8 cellular contexts compared by ENCODE assay signal in the genomic region with DNA sequence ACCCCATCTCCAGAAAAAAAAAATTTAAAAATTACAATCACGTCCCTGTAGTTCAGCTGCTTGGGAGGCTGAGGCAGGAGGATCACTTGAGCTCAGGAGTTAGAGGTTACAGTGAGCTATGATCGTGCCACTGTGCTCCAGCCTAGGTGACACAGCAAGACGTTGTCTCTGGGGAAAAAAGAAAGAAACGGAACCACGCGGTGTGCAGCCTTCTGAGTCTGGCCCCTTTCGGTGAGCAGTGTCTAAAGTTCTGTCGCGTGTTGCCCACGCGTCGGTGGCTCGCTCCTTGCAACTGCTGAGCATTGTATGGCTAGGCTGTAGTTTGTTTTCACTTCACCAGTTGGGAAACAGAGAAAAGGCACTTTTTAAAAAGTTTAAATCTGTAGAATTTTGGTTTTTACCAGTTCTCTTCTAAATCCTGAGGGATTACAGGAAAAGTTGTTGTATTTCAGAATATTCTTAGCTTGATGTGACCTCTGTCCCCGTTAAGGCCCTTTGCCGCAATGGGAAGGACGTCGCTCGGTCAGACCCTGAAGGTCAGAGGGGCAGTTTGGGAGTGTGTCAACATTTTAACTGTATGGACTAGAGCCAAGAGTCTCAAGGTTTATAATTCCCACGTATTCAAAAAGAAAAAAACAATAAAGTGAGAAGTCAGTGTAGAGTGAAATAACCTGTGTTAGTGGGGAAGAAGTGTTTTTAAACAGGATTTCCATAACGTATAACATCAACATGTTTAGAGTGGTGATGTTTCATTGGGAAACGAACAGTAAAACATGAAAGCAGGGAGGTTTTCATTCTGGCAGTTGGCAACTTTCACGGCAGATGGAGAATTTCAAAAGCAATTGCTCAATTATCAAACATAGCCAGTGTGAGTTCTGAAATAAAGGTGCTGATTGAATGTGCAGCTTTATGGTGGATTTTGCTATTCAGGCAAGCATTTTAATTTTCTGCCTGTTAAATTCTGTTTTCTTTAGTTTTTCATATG. TPM values are rescaled to one million over a fixed set of nuclear protein-coding genes. Genes with fewer than 3 reads are reported as not detected.
A peak's percentile ranks its signal among the peaks of the same experiment; 100 is the strongest.
DNase-seq lines count a peak whose midpoint lies in the region; ATAC-seq, FAIRE-seq and TF ChIP-seq lines count a peak whose summit lies in the region.

No MANE protein-coding gene starts in this region.

- no peak for DNase-seq in A673 (ENCODE audit: low spot score)
- DNase-seq in IMR-90: no peak
- peak in 1 of 2 donors; percentile 13 for DNase-seq in ascending aorta (ENCODE audit: low spot score in 2 of 2)
- DNase-seq in omental fat pad (ENCODE audit: low spot score): no peak
- no peak for DNase-seq in frontal cortex (ENCODE audit: low spot score in 2 of 2)

- H3K27ac ChIP-seq in A673 (ENCODE audit: low read depth, low read length, poor library complexity, severe bottlenecking) (peak overlapping the region; percentile 27), IMR-90 (ENCODE audit: insufficient read depth, low read length) (no peak overlapping the region; the same call in 1 of the 2 replicates), ascending aorta (peak overlapping the region; percentile 23 to 61)

- peaks cover 13% of the 10 kb centered on the region; the same call in 1 of the 2 replicates for H4K20me1 ChIP-seq in IMR-90 (ENCODE audit: insufficient read depth, low read length)

- no peak for FAIRE-seq in frontal cortex (lab: Jason Lieb, UNC)

- TF ChIP-seq CTCF in A673 (conservative IDR thresholded peaks at IDR 0.05; ENCODE audit: low read depth, low read length): no peak
- TF ChIP-seq CTCF in IMR-90 (conservative IDR thresholded peaks at IDR 0.05; ENCODE audit: low read depth, low read length): no peak
- TF ChIP-seq CTCF in ascending aorta (IDR thresholded peaks at IDR 0.05): no peak
- no peak for TF ChIP-seq CTCF in omental fat pad (IDR thresholded peaks at IDR 0.05)

- H4K8ac ChIP-seq in IMR-90 (ENCODE audit: low read depth in 2 of 2, low read length in 2 of 2): no peak overlapping the region

- no peak overlapping the region for H2BK15ac ChIP-seq in IMR-90 (ENCODE audit: low read depth, low read length)

- H3K36me3 ChIP-seq in A673 (ENCODE audit: insufficient read depth, low read length, poor library complexity, severe bottlenecking): peaks cover 18% of the 10 kb centered on the region
- H3K36me3 ChIP-seq in IMR-90 (ENCODE audit: control insufficient read depth, insufficient read depth, low read length): peaks cover 15% of the 10 kb centered on the region; the same call in 1 of the 2 replicates
- H3K36me3 ChIP-seq in ascending aorta: peaks cover 28 to 41% of the 10 kb centered on the region in 2 donors

- intact Hi-C loops in A673 (cut with micrococcal nuclease; ENCODE audit: unreplicated experiment): loop anchor here (5.0 kb wide), 1 partner anchor 96 kb away; no protein-coding TSS in a partner anchor
- intact Hi-C loops in IMR-90 (cut with micrococcal nuclease): no loop called here
- intact Hi-C loops in ascending aorta (cut with DNase I): loop anchor here (5.0 kb wide), 1 partner anchor 279 kb away; no protein-coding TSS in a partner anchor

- BruUV-seq in A673 (replicated peaks; lab: Mats Ljungman, UMichigan): no TSS peak
- TSS peak; percentile 7 for BruUV-seq in IMR-90 (replicated peaks; lab: Mats Ljungman, UMichigan)

- H2AK5ac ChIP-seq in IMR-90 (ENCODE audit: low read depth, low read length): no peak overlapping the region

- H2AK9ac ChIP-seq in IMR-90 (replicated peaks; ENCODE audit: low read depth, low read length, poor library complexity): no peak overlapping the region

- H3K18ac ChIP-seq in IMR-90 (ENCODE audit: low read depth, low read length): no peak overlapping the region

- no peak overlapping the region for H2BK120ac ChIP-seq in IMR-90 (ENCODE audit: low read depth, low read length)

- WGBS in IMR-90 (ENCODE audit: extremely low coverage in 2 of 2, insufficient read length in 1 of 2), 2 experiments: 95% methylated on average over 2 of the region's 22 CpGs; no CpG with 5 or more reads in 1 of the 2 experiments

- no peak overlapping the region for H2AFZ ChIP-seq in IMR-90 (replicated peaks; ENCODE audit: low read length, poor library complexity)

- H4K5ac ChIP-seq in IMR-90 (ENCODE audit: low read depth, low read length): no peak overlapping the region; the same call in 1 of the 2 replicates

- no peak overlapping the region for H2BK20ac ChIP-seq in IMR-90 (ENCODE audit: low read depth, low read length)

- no peak for TF ChIP-seq RAD21 in IMR-90 (IDR thresholded peaks at IDR 0.05; ENCODE audit: low read length)

- H3K27me3 ChIP-seq in A673 (replicated peaks; ENCODE audit: insufficient read depth, low read depth, low read length, poor library complexity) (no peaks in the 10 kb centered on the region), IMR-90 (ENCODE audit: control insufficient read depth, insufficient read depth, low read length) (no peaks in the 10 kb centered on the region), ascending aorta (no peaks in the 10 kb centered on the region)

- H3K9me1 ChIP-seq in IMR-90 (ENCODE audit: insufficient read depth, low read length): peaks cover 16% of the 10 kb centered on the region

- H3K14ac ChIP-seq in IMR-90 (replicated peaks; ENCODE audit: low read depth, low read length): no peak overlapping the region

- CTCF ChIA-PET in A673 (lab: Charles Lee): no interaction called here
- CTCF ChIA-PET in IMR-90 (lab: Yijun Ruan, JAX): interaction anchor here (1.7 kb wide), 1 partner anchor 10 kb away, joined by 4 read pairs; no protein-coding TSS in a partner anchor

- dilution Hi-C loops in IMR-90 (cut with HindIII; ENCODE audit: low sequenced_read_pairs, unreplicated experiment): no loop called here

- no peak overlapping the region for H3K23ac ChIP-seq in IMR-90 (ENCODE audit: low read depth, low read length)

- in situ Hi-C loops in IMR-90 (cut with MboI; ENCODE audit: low sequenced_read_pairs): no loop called here

- H3K9me3 ChIP-seq in A673 (ENCODE audit: low read depth, low read length, poor library complexity, severe bottlenecking): no peaks in the 10 kb centered on the region
- H3K9me3 ChIP-seq in IMR-90 (ENCODE audit: control insufficient read depth, insufficient read depth, low read length): no peaks in the 10 kb centered on the region
- H3K9me3 ChIP-seq in ascending aorta: no peaks in the 10 kb centered on the region

- no peak for TF ChIP-seq POLR2A in IMR-90 (IDR thresholded peaks at IDR 0.05; ENCODE audit: low read depth, low read length)

- ATAC-seq in IMR-90 (ENCODE audit: low read depth) (no peak), omental fat pad (ENCODE audit: low FRiP score) (peak; percentile 35), HG03045 (IDR thresholded peaks at IDR 0.05; ENCODE audit: unreplicated experiment) (no peak), HG02610 (IDR thresholded peaks at IDR 0.05; ENCODE audit: unreplicated experiment) (no peak), HG02981 (IDR thresholded peaks at IDR 0.05; ENCODE audit: unreplicated experiment) (no peak)

- H3K4me2 ChIP-seq in IMR-90 (ENCODE audit: low read depth, low read length): no peak overlapping the region

- H3K4me1 ChIP-seq in A673 (ENCODE audit: insufficient read depth, low read length, poor library complexity, severe bottlenecking): peaks cover 9% of the 10 kb centered on the region
- H3K4me1 ChIP-seq in IMR-90 (ENCODE audit: control insufficient read depth, insufficient read depth, low read length): peaks cover 18% of the 10 kb centered on the region
- peaks cover 0 to 3% of the 10 kb centered on the region in 2 donors for H3K4me1 ChIP-seq in ascending aorta

- H3K4me3 ChIP-seq in A673 (ENCODE audit: low read depth, low read length, poor library complexity, severe bottlenecking) (no peak overlapping the region), IMR-90 (ENCODE audit: insufficient read depth, low read depth, low read length) (no peak overlapping the region), ascending aorta (no peak overlapping the region)

- H4K91ac ChIP-seq in IMR-90 (ENCODE audit: insufficient read depth, low read depth, low read length): no peak overlapping the region

- no peak overlapping the region for H3K56ac ChIP-seq in IMR-90 (ENCODE audit: extremely low read depth, insufficient read depth, low read length)

- H3K9ac ChIP-seq in IMR-90 (ENCODE audit: low read depth, low read length): no peak overlapping the region

- H3K4ac ChIP-seq in IMR-90 (ENCODE audit: low read depth, low read length): no peak overlapping the region

- H2BK5ac ChIP-seq in IMR-90 (ENCODE audit: low read depth, low read length, poor library complexity, severe bottlenecking): no peak overlapping the region

- H3K79me1 ChIP-seq in IMR-90 (ENCODE audit: low read depth in 1 of 2, low read length in 2 of 2): peaks cover 0 to 19% of the 10 kb centered on the region in 2 experiments; a peak in 2 of 4 replicates

- POLR2A ChIA-PET in A673 (lab: Charles Lee; ENCODE audit: low non-redundant PET) (no interaction called here), IMR-90 (lab: Charles Lee; ENCODE audit: unreplicated experiment) (no interaction called here)

TF ChIP-seq in IMR-90, 13 proteins besides CTCF, POLR2A, EP300 and RAD21:
- no peak for TF ChIP-seq CEBPB (IDR thresholded peaks at IDR 0.05; ENCODE audit: low read depth, low read length)
- no peak for TF ChIP-seq CHD1 (IDR thresholded peaks at IDR 0.05; ENCODE audit: low read depth, low read length)
- TF ChIP-seq RCOR1 (IDR thresholded peaks at IDR 0.05; ENCODE audit: insufficient replicate concordance, low read length): no peak
- TF ChIP-seq, protein P1, sequence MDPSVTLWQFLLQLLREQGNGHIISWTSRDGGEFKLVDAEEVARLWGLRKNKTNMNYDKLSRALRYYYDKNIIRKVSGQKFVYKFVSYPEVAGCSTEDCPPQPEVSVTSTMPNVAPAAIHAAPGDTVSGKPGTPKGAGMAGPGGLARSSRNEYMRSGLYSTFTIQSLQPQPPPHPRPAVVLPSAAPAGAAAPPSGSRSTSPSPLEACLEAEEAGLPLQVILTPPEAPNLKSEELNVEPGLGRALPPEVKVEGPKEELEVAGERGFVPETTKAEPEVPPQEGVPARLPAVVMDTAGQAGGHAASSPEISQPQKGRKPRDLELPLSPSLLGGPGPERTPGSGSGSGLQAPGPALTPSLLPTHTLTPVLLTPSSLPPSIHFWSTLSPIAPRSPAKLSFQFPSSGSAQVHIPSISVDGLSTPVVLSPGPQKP (IDR thresholded peaks at IDR 0.05; ENCODE audit: borderline replicate concordance, low read depth, low read length): no peak
- TF ChIP-seq NFE2L2 (IDR thresholded peaks at IDR 0.05; ENCODE audit: low read depth, low read length): no peak
- no peak for TF ChIP-seq BHLHE40 (IDR thresholded peaks at IDR 0.05; ENCODE audit: low read depth, low read length)
- TF ChIP-seq FOS (IDR thresholded peaks at IDR 0.05; ENCODE audit: low read depth, low read length): no peak
- no peak for TF ChIP-seq RFX5 (IDR thresholded peaks at IDR 0.05; ENCODE audit: low read depth, low read length)
- no peak for TF ChIP-seq MAFK (IDR thresholded peaks at IDR 0.05; ENCODE audit: low read depth, low read length)
TF ChIP-seq in IMR-90: peak in this region for 0.

RNA-seq across cellular contexts. Expression of a gene that starts 45.8 kb away (rescaled TPM):
- total RNA-seq in A673 (2021) (2.3 and 2.6 TPM in 2 replicates), IMR-90 (2012; rRNA removed) (under 0.01 and 0.28 TPM in 2 replicates), ascending aorta (not detected), omental fat pad (1 to 10 TPM in 2 of 4 donors, under 1 TPM in 2; 0.31 to 1.1 (median 0.86) TPM), frontal cortex (6.5 TPM)
- 0.07 and 0.09 TPM in 2 replicates for polyA plus RNA-seq in IMR-90 (2012; rRNA removed)
- polyA plus RNA-seq in IMR-90 (2012; cell fraction: cytosol; rRNA removed): 0.07 TPM in 1 of 2 replicates, not detected in the other
- 1.2 and 2.0 TPM in 2 replicates for polyA plus RNA-seq in IMR-90 (2012; cell fraction: nucleus; rRNA removed; ENCODE audit: low replicate concordance)
